In the genomic region with DNA sequence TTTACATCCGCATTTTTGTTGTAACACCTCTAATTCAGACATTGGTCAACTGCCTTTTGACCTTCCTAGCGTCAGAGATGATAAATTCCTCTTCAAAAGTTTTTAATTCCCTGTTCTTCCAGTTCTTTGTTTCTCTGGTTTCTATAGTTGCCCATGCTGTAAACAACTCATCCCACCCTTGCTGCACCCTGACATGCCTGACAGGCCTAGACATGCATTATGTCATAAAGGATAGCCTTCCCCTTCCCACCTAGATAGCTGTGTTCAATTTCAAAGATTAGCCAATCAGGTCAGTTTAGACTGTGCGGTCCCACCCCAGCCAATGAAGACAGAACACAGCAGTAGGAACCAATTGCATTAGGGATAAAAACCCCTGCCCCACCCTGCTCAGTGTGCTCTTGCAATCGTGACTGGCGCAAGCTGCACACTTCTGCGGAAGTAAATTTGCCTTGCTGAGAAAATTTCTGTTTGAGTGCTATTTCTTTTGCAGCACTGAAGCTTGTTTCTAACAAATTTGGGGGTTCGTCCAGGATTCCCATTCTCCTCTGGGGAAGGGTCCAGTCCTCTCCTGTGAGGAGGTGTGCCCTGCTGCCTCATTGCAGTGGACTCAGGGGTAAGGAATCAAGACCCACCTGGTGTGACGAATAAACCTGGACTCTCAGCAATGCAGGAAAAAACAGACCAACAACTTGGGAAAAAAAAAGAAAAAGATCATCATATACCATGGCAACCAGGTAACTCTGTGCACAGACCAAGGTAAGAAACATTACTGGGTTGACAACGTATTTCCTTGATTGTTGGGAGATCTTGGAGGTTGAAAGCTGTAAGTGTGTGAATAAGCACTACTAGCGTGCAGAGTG, we compare ENCODE assay signal across 28 cellular contexts.
"Had no signal": no experiment of that assay in that cellular context is flagged by ENCODE, and none has a peak within 500 bp of the region (broad histone marks: within the 10 kb centered on the region; RNA-seq: fewer than 3 reads in every experiment).

No MANE protein-coding gene starts in this region.

- H3K36me3 ChIP-seq: left ventricle myocardium inferior, prostate gland, thyroid gland, uterus, WERI-Rb-1 had no signal

- H3K4me3 Mint-ChIP-seq: activated CD8-positive, alpha-beta T cell treated with anti-CD3 and anti-CD28 coated beads, Interleukin-2, amount 10 ng/mL, durations not matched to agents 7 days and 5 days; activated naive CD4-positive, alpha-beta T cell treated with anti-CD3 and anti-CD28 coated beads, Interleukin-2, amount 50 U/mL, for 24 hours; central memory CD8-positive, alpha-beta T cell; immature natural killer cell; mesothelial cell of epicardium; naive thymus-derived CD8-positive, alpha-beta T cell; stimulated activated naive CD8-positive, alpha-beta T cell treated with anti-CD3 and anti-CD28 coated beads, Interleukin-15, Interleukin-2, amounts not matched to agents 100 ng/mL and 50 ng/mL, for 24 hours; T-helper 2 cell treated with Interferon-gamma antibody and Interleukin-4, amounts not matched to agents 5 μg/mL and 100 μg/mL, for 36 hours had no signal

- H3K4me3 ChIP-seq: hepatocyte, left ventricle myocardium inferior, prostate gland, thyroid gland, uterus had no signal

- H3K27me3 ChIP-seq: hepatocyte, thyroid gland, uterus had no signal

- H3K27ac ChIP-seq: hepatocyte, left ventricle myocardium inferior, prostate gland, thyroid gland, uterus, WERI-Rb-1 had no signal

- FAIRE-seq: astrocyte, colon, frontal cortex, TTC549 had no signal

- H3K4me1 Mint-ChIP-seq: activated naive CD4-positive, alpha-beta T cell treated with anti-CD3 and anti-CD28 coated beads, Interleukin-2, amount 50 U/mL, for 24 hours; central memory CD8-positive, alpha-beta T cell; immature natural killer cell had no signal

- H3K4me2 ChIP-seq: hepatocyte had no signal

- ATAC-seq: activated CD8-positive, alpha-beta T cell treated with anti-CD3 and anti-CD28 coated beads, Interleukin-2, amount 10 ng/mL, durations not matched to agents 7 days and 5 days; naive thymus-derived CD8-positive, alpha-beta T cell had no signal

- DNase-seq: activated CD4-positive, alpha-beta T cell treated with anti-CD3 and anti-CD28 coated beads for 1 hour; activated CD4-positive, alpha-beta T cell treated with anti-CD3 and anti-CD28 coated beads, Interleukin-2, amount 50 U/mL, for 1 hour; activated CD8-positive, alpha-beta T cell treated with anti-CD3 and anti-CD28 coated beads, Interleukin-2, amount 10 ng/mL, durations not matched to agents 7 days and 5 days; activated gamma-delta T cell treated with Interleukin-2 at 50 U/mL for 16 hours; activated T-cell treated with anti-CD3 and anti-CD28 coated beads, Interleukin-2, amount 50 U/mL, for 1 hour; effector memory CD4-positive, alpha-beta T cell; glutamatergic neuron; immature natural killer cell; left ventricle myocardium inferior; mammary epithelial cell; naive thymus-derived CD8-positive, alpha-beta T cell; stimulated activated CD4-positive, alpha-beta T cell treated with anti-CD3 and anti-CD28 coated beads, Interleukin-12 subunit alpha, Interleukin-12 subunit beta, amount 100 ng/mL, for 4 hours; stimulated activated CD4-positive, alpha-beta T cell treated with anti-CD3 and anti-CD28 coated beads, Interleukin-4, amount 100 ng/mL, for 4 hours; substantia nigra; thyroid gland; uterus; WERI-Rb-1 had no signal

- H2AFZ ChIP-seq: hepatocyte had no signal

- H3K27ac Mint-ChIP-seq: activated CD8-positive, alpha-beta T cell treated with anti-CD3 and anti-CD28 coated beads, Interleukin-2, amount 10 ng/mL, durations not matched to agents 7 days and 5 days; activated naive CD4-positive, alpha-beta T cell treated with anti-CD3 and anti-CD28 coated beads, Interleukin-2, amount 50 U/mL, for 24 hours; immature natural killer cell; mesothelial cell of epicardium; naive thymus-derived CD8-positive, alpha-beta T cell; stimulated activated naive CD8-positive, alpha-beta T cell treated with anti-CD3 and anti-CD28 coated beads, Interleukin-15, Interleukin-2, amounts not matched to agents 100 ng/mL and 50 ng/mL, for 24 hours; T-helper 2 cell treated with Interferon-gamma antibody and Interleukin-4, amounts not matched to agents 5 μg/mL and 100 μg/mL, for 36 hours had no signal

- H3K9me3 ChIP-seq: prostate gland, thyroid gland, uterus had no signal

- H3K4me1 ChIP-seq: left ventricle myocardium inferior, prostate gland, thyroid gland, uterus had no signal

- H3K79me2 ChIP-seq: hepatocyte had no signal
